13 cellular contexts compared by ENCODE assay signal in the genomic region with DNA sequence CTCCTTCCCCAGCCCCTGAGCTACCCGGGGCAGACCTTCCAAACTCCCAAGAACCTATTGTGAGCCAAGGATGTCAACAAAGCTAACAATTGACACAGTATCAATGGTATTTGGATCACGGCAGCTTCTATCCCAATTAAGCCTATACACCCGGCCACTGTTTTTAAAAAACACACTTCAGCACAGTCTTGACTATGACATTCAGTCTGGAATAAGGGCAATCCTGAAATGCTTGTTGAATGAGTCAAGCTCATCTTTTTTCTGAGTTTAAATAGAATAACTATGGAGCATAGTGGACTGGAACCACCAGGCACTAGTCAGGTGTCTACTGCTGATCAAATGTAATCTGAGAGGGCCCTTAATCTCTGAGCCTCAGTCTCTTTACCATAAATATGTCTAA. TPM values are rescaled to one million over a fixed set of nuclear protein-coding genes. Genes with fewer than 3 reads are reported as not detected.
DNase-seq lines count a peak whose midpoint lies in the region; ATAC-seq and TF ChIP-seq lines count a peak whose summit lies in the region.
"Had no signal": no experiment of that assay in that cellular context is flagged by ENCODE, and none has a peak within 500 bp of the region (broad histone marks: within the 10 kb centered on the region; RNA-seq: fewer than 3 reads in every experiment).

No MANE protein-coding gene starts in this region.

- peak; percentile 28 for DNase-seq in AG08396 (ENCODE audit: low spot score)
- DNase-seq in chondrocyte (ENCODE audit: low spot score): no peak
- DNase-seq in neural crest cell (ENCODE audit: low read depth, low spot score): no peak
- no peak for DNase-seq in NCI-H1105 (lab: John Stamatoyannopoulos, UW)
- no peak for DNase-seq in NCI-H510A (lab: John Stamatoyannopoulos, UW)
- no peak for DNase-seq in NCI-H2081 treated with DMSO at 0.1 percent for 48 hours (lab: John Stamatoyannopoulos, UW)
- DNase-seq: activated CD8-positive, alpha-beta memory T cell treated with anti-CD3 and anti-CD28 coated beads, Interleukin-2, amount 10 ng/mL, durations not matched to agents 7 days and 5 days; NCI-H2029; transverse colon had no signal

- H3K36me3 Mint-ChIP-seq in chondrocyte (ENCODE audit: low read depth) (no peaks in the 10 kb centered on the region), neural crest cell (ENCODE audit: low read depth) (peaks cover 4% of the 10 kb centered on the region)
- H3K36me3 Mint-ChIP-seq: activated CD8-positive, alpha-beta memory T cell treated with anti-CD3 and anti-CD28 coated beads, Interleukin-2, amount 10 ng/mL, durations not matched to agents 7 days and 5 days had no signal

- no peak for TF ChIP-seq CTCF in Loucy (conservative IDR thresholded peaks at IDR 0.05; ENCODE audit: low read length)
- TF ChIP-seq CTCF in chondrocyte (IDR thresholded peaks at IDR 0.05): no peak
- TF ChIP-seq CTCF in neural crest cell (conservative IDR thresholded peaks at IDR 0.05): no peak

- H3K9ac ChIP-seq in Loucy (ENCODE audit: low read depth, low read length, poor library complexity, severe bottlenecking): no peak overlapping the region

- H3K9me3 Mint-ChIP-seq in chondrocyte (ENCODE audit: low read depth) (no peaks in the 10 kb centered on the region), neural crest cell (no peaks in the 10 kb centered on the region)

- H3K36me3 ChIP-seq in Loucy (ENCODE audit: insufficient read depth, low read length): no peaks in the 10 kb centered on the region
- H3K36me3 ChIP-seq: transverse colon had no signal

- H3K4me1 Mint-ChIP-seq in chondrocyte (ENCODE audit: low read depth) (peaks cover 53% of the 10 kb centered on the region), neural crest cell (peaks cover 52% of the 10 kb centered on the region)

- peak overlapping the region; percentile 0 for H3K4me2 ChIP-seq in Loucy (ENCODE audit: low read depth, low read length, poor library complexity, severe bottlenecking)

- no peaks in the 10 kb centered on the region for H4K20me1 ChIP-seq in Loucy (ENCODE audit: insufficient read depth, low read length, poor library complexity, severe bottlenecking)

- no peak overlapping the region for H2AFZ ChIP-seq in Loucy (ENCODE audit: low read length)

- H3K9me2 ChIP-seq in Loucy (replicated peaks; ENCODE audit: low read depth, low read length): no peaks in the 10 kb centered on the region

- H3K9me3 ChIP-seq in Loucy (ENCODE audit: insufficient read depth, low read depth, low read length): no peaks in the 10 kb centered on the region
- H3K9me3 ChIP-seq: transverse colon had no signal

- H3K27me3 ChIP-seq in Loucy (ENCODE audit: insufficient read depth, low read length, poor library complexity, severe bottlenecking): no peaks in the 10 kb centered on the region
- H3K27me3 ChIP-seq: transverse colon had no signal

- H3F3A ChIP-seq in Loucy (ENCODE audit: low read depth): no peaks in the 10 kb centered on the region

- H3K79me2 ChIP-seq in Loucy (ENCODE audit: insufficient read depth, low read length): peaks cover 27% of the 10 kb centered on the region

- H3K27me3 Mint-ChIP-seq in chondrocyte (ENCODE audit: low read depth) (no peaks in the 10 kb centered on the region), neural crest cell (ENCODE audit: low read depth) (no peaks in the 10 kb centered on the region)

- H3K27ac Mint-ChIP-seq in chondrocyte (ENCODE audit: unreplicated experiment) (peak overlapping the region; percentile 62), neural crest cell (ENCODE audit: unreplicated experiment) (peak overlapping the region; percentile 75)
- H3K27ac Mint-ChIP-seq: activated CD8-positive, alpha-beta memory T cell treated with anti-CD3 and anti-CD28 coated beads, Interleukin-2, amount 10 ng/mL, durations not matched to agents 7 days and 5 days; CD14-positive monocyte had no signal

- H3K4me1 ChIP-seq in Loucy (ENCODE audit: insufficient read depth, low read length, poor library complexity, severe bottlenecking): peaks cover 24% of the 10 kb centered on the region

- H3K4me3 Mint-ChIP-seq in chondrocyte (ENCODE audit: unreplicated experiment) (no peak overlapping the region), neural crest cell (peak overlapping the region; percentile 36)
- H3K4me3 Mint-ChIP-seq: activated CD8-positive, alpha-beta memory T cell treated with anti-CD3 and anti-CD28 coated beads, Interleukin-2, amount 10 ng/mL, durations not matched to agents 7 days and 5 days; CD14-positive monocyte had no signal

- no peak overlapping the region for H3K4me3 ChIP-seq in Loucy (ENCODE audit: low read length, poor library complexity, severe bottlenecking)
- H3K4me3 ChIP-seq: transverse colon had no signal

- no peak for ATAC-seq in GM18868 (IDR thresholded peaks at IDR 0.05; ENCODE audit: unreplicated experiment)
- ATAC-seq: activated CD8-positive, alpha-beta memory T cell treated with anti-CD3 and anti-CD28 coated beads, Interleukin-2, amount 10 ng/mL, durations not matched to agents 7 days and 5 days; HepG2 had no signal

RNA-seq across cellular contexts. Expression of a gene that starts 5.7 kb away (rescaled TPM):
- 12.5 to 22.2 TPM (median 14.1 TPM) in 3 replicates for total RNA-seq in chondrocyte
- 33.2 and 33.9 TPM in 2 replicates for total RNA-seq in neural crest cell
